Comparison of ENCODE assay signal across 10 cellular contexts in the genomic region with DNA sequence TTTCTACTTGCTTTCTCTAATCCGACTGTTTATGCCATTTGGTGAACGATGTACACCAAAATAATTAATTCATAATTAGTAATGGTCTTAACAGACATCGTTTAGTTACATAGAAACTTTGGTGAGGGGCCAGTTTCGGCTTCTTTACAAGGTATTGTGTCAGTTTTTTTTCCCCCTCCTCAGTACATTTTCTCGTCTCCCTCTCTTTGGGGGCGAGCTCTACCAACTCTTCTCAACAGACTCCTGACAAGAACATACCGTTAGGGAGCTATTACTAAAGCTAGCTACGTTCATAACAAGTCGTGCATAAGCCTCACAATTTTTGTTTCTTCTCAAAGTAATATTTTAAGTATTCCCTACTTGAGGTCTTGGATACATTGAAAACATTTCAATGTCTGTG. TPM values are rescaled to one million over a fixed set of nuclear protein-coding genes. Genes with fewer than 3 reads are reported as not detected.
A peak's percentile ranks its signal among the peaks of the same experiment; 100 is the strongest.
DNase-seq lines count a peak whose midpoint lies in the region; ATAC-seq, FAIRE-seq and TF ChIP-seq lines count a peak whose summit lies in the region.
"Had no signal": no experiment of that assay in that cellular context is flagged by ENCODE, and none has a peak within 500 bp of the region (broad histone marks: within the 10 kb centered on the region; RNA-seq: fewer than 3 reads in every experiment).

No MANE protein-coding gene starts in this region.

- H3K27ac Mint-ChIP-seq in activated naive CD4-positive, alpha-beta T cell treated with anti-CD3 and anti-CD28 coated beads for 36 hours = peak overlapping the region; percentile 96
- H3K27ac Mint-ChIP-seq in activated naive CD8-positive, alpha-beta T cell treated with anti-CD3 and anti-CD28 coated beads, Interleukin-2, amount 10 ng/mL, durations not matched to agents 7 days and 5 days = peak overlapping the region; percentile 99
- peak overlapping the region; percentile 98 for H3K27ac Mint-ChIP-seq in type B pancreatic cell

- ATAC-seq in activated naive CD8-positive, alpha-beta T cell treated with anti-CD3 and anti-CD28 coated beads, Interleukin-2, amount 10 ng/mL, durations not matched to agents 7 days and 5 days (ENCODE audit: low read depth) = no peak
- ATAC-seq in HepG2 = no peak

- DNase-seq in activated naive CD4-positive, alpha-beta T cell treated with anti-CD3 and anti-CD28 coated beads for 36 hours = no peak
- no peak for DNase-seq in activated naive CD4-positive, alpha-beta T cell treated with Interleukin-2 at 50 U/mL for 16 hours
- no peak for DNase-seq in activated naive CD8-positive, alpha-beta T cell treated with anti-CD3 and anti-CD28 coated beads, Interleukin-2, amount 10 ng/mL, durations not matched to agents 7 days and 5 days
- DNase-seq in HepG2 (ENCODE audit: low spot score) (no peak), type B pancreatic cell (ENCODE audit: extremely low spot score, unreplicated experiment) (no peak), NCI-H2029 treated with DMSO at 0.1 percent for 48 hours (lab: John Stamatoyannopoulos, UW) (no peak), NCI-H1048 (lab: John Stamatoyannopoulos, UW) (no peak), dedifferentiated amniotic fluid mesenchymal stem cell (ENCODE audit: extremely low spot score) (no peak)

- H2AFZ ChIP-seq in HepG2 (ENCODE audit: low read length) = no peak overlapping the region

- intact Hi-C loops in activated naive CD4-positive, alpha-beta T cell treated with anti-CD3 and anti-CD28 coated beads for 36 hours (cut with micrococcal nuclease) = loop anchor here (1.0 to 10.0 kb wide), 7 partner anchors 9 to 970 kb away; a partner anchor contains a TSS
- intact Hi-C loops in HepG2 (cut with micrococcal nuclease; ENCODE audit: unreplicated experiment) = loop anchor here (5.0 kb wide), 1 partner anchor 280 kb away; a partner anchor contains a TSS

- POLR2A ChIA-PET in activated naive CD8-positive, alpha-beta T cell treated with anti-CD3 and anti-CD28 coated beads, Interleukin-2, amount 10 ng/mL, durations not matched to agents 7 days and 5 days (lab: Charles Lee) = interaction anchor here (0.7 to 3.1 kb wide), 6 partner anchors 8 to 969 kb away, joined by 3 to 24 read pairs (median 10); a partner anchor contains a TSS
- POLR2A ChIA-PET in HepG2 (lab: Yijun Ruan, JAX) = interaction anchor here (0.6 to 2.6 kb wide), 3 partner anchors 63 to 935 kb away, joined by 5 to 17 read pairs (median 10); a partner anchor contains a TSS

- TF ChIP-seq RAD21 in HepG2 (CRISPR knock-in tag; IDR thresholded peaks at IDR 0.05) = no peak

- no peaks in the 10 kb centered on the region for H3K36me3 ChIP-seq in HepG2 (replicated peaks in 1 of 2; ENCODE audit: control insufficient read depth in 1 of 2, insufficient read depth in 2 of 2, low read length in 2 of 2)

- in situ Hi-C loops in HepG2 (cut with HindIII; ENCODE audit: extremely low pct_ligation_motif_present, low pct_unique_long_range_greater_than_20kb) = no loop called here

- no peaks in the 10 kb centered on the region; a peak in 1 of 5 replicates for H3K27me3 ChIP-seq in HepG2 (ENCODE audit: control insufficient read depth in 1 of 2, insufficient read depth in 2 of 2, low read length in 2 of 2)

- H3K4me3 Mint-ChIP-seq in activated naive CD4-positive, alpha-beta T cell treated with anti-CD3 and anti-CD28 coated beads for 36 hours = peak overlapping the region; percentile 96
- peak overlapping the region; percentile 91 for H3K4me3 Mint-ChIP-seq in activated naive CD8-positive, alpha-beta T cell treated with anti-CD3 and anti-CD28 coated beads, Interleukin-2, amount 10 ng/mL, durations not matched to agents 7 days and 5 days
- peak overlapping the region; percentile 98 for H3K4me3 Mint-ChIP-seq in type B pancreatic cell

- under 1% methylated on average over 9 of the region's 9 CpGs for WGBS in HepG2 (ENCODE audit: low lambda C conversion rate)

- no peaks in the 10 kb centered on the region for H3K9me3 Mint-ChIP-seq in activated naive CD4-positive, alpha-beta T cell treated with anti-CD3 and anti-CD28 coated beads for 36 hours
- H3K9me3 Mint-ChIP-seq in activated naive CD8-positive, alpha-beta T cell treated with anti-CD3 and anti-CD28 coated beads, Interleukin-2, amount 10 ng/mL, durations not matched to agents 7 days and 5 days = no peaks in the 10 kb centered on the region
- no peaks in the 10 kb centered on the region for H3K9me3 Mint-ChIP-seq in type B pancreatic cell

- TF ChIP-seq EP300 in HepG2 (IDR thresholded peaks at IDR 0.05; ENCODE audit: low read depth in 2 of 2, low read length in 2 of 2) = no peak
- no peak for TF ChIP-seq EP300 in HepG2 (CRISPR knock-in tag; IDR thresholded peaks at IDR 0.05; ENCODE audit: borderline replicate concordance)

- peaks cover 51% of the 10 kb centered on the region for H4K20me1 ChIP-seq in HepG2 (ENCODE audit: insufficient read depth, low read length)

- no TSS peak for BruUV-seq in HepG2 (replicated peaks; lab: Mats Ljungman, UMichigan)

- CTCF ChIA-PET in activated naive CD4-positive, alpha-beta T cell treated with anti-CD3 and anti-CD28 coated beads for 36 hours (lab: Charles Lee) = interaction anchor here (0.6 to 1.8 kb wide), 6 partner anchors 11 to 969 kb away, joined by 3 to 6 read pairs (median 3); a partner anchor contains a TSS
- CTCF ChIA-PET in HepG2 (lab: Yijun Ruan, JAX; ENCODE audit: low intra/inter-chr PET ratio, low total read pairs) = no interaction called here

- H3K4me3 ChIP-seq in HepG2 (replicated peaks in 1 of 3; ENCODE audit: insufficient read depth in 1 of 3, low read depth in 2 of 3, low read length in 3 of 3) = peak overlapping the region; percentile 83 to 92 (median 90); a peak in 5 of 6 replicates

- no peak for TF ChIP-seq CTCF in HepG2 (CRISPR knock-in tag; IDR thresholded peaks at IDR 0.05)
- no peak for TF ChIP-seq CTCF in type B pancreatic cell (conservative IDR thresholded peaks at IDR 0.05)

- H3K9ac ChIP-seq in HepG2 (ENCODE audit: insufficient read depth, low read depth, low read length) = peak overlapping the region; percentile 94

- peak overlapping the region; percentile 69 for H3K4me2 ChIP-seq in HepG2 (ENCODE audit: low read depth, low read length)

- no peak for FAIRE-seq in HepG2 (lab: Jason Lieb, UNC)
- FAIRE-seq: endometrium had no signal

- peaks cover 43% of the 10 kb centered on the region for H3K4me1 Mint-ChIP-seq in activated naive CD4-positive, alpha-beta T cell treated with anti-CD3 and anti-CD28 coated beads for 36 hours (ENCODE audit: low read depth)
- peaks cover 27% of the 10 kb centered on the region for H3K4me1 Mint-ChIP-seq in activated naive CD8-positive, alpha-beta T cell treated with anti-CD3 and anti-CD28 coated beads, Interleukin-2, amount 10 ng/mL, durations not matched to agents 7 days and 5 days
- H3K4me1 Mint-ChIP-seq in type B pancreatic cell (ENCODE audit: unreplicated experiment) = peaks cover 32% of the 10 kb centered on the region

- H3K9me3 ChIP-seq in HepG2 (ENCODE audit: low read length) = no peaks in the 10 kb centered on the region

- H3K27ac ChIP-seq in HepG2 (ENCODE audit: extremely low read length, insufficient read depth, low read length) = peak overlapping the region; percentile 89

- no peaks in the 10 kb centered on the region for H3K27me3 Mint-ChIP-seq in activated naive CD4-positive, alpha-beta T cell treated with anti-CD3 and anti-CD28 coated beads for 36 hours (ENCODE audit: low read depth)
- H3K27me3 Mint-ChIP-seq in activated naive CD8-positive, alpha-beta T cell treated with anti-CD3 and anti-CD28 coated beads, Interleukin-2, amount 10 ng/mL, durations not matched to agents 7 days and 5 days = no peaks in the 10 kb centered on the region
- no peaks in the 10 kb centered on the region for H3K27me3 Mint-ChIP-seq in type B pancreatic cell

- peaks cover 72% of the 10 kb centered on the region for H3K79me2 ChIP-seq in HepG2 (ENCODE audit: insufficient read depth, low read length)

- H3K4me1 ChIP-seq in HepG2 (ENCODE audit: insufficient read depth, low read length) = peaks cover 63% of the 10 kb centered on the region

- H3K36me3 Mint-ChIP-seq in activated naive CD4-positive, alpha-beta T cell treated with anti-CD3 and anti-CD28 coated beads for 36 hours (ENCODE audit: low read depth) = peaks cover 11% of the 10 kb centered on the region
- H3K36me3 Mint-ChIP-seq in activated naive CD8-positive, alpha-beta T cell treated with anti-CD3 and anti-CD28 coated beads, Interleukin-2, amount 10 ng/mL, durations not matched to agents 7 days and 5 days = peaks cover 3% of the 10 kb centered on the region
- H3K36me3 Mint-ChIP-seq in type B pancreatic cell = peaks cover 4% of the 10 kb centered on the region

- no peak for TF ChIP-seq POLR2A in HepG2 (IDR thresholded peaks at IDR 0.05; ENCODE audit: insufficient read depth in 1 of 2, low read depth in 2 of 2, low read length in 2 of 2)

RNA-seq across cellular contexts. Expression of a gene that starts 1.4 kb away (rescaled TPM):
- total RNA-seq in activated naive CD4-positive, alpha-beta T cell treated with anti-CD3 and anti-CD28 coated beads for 36 hours = 100 to 1,000 TPM; 173 to 180 TPM
- total RNA-seq in activated naive CD8-positive, alpha-beta T cell treated with anti-CD3 and anti-CD28 coated beads, Interleukin-2, amount 10 ng/mL, durations not matched to agents 7 days and 5 days = 100 to 1,000 TPM; 134 to 147 TPM
- total RNA-seq in HepG2 (2016; rRNA removed; fragmentation: Illumina TruSeq; extraction: Trizol) = 173 and 250 TPM in 2 replicates
- total RNA-seq in HepG2 (2016; cell fraction: cytosol; rRNA removed; fragmentation: Illumina TruSeq; extraction: Trizol; ENCODE audit: low read depth) = 14.1 and 18.4 TPM in 2 replicates
- total RNA-seq in HepG2 (2016; cell fraction: insoluble cytoplasmic fraction; rRNA removed; fragmentation: Illumina TruSeq; extraction: Trizol) = 173 and 234 TPM in 2 replicates
- 38.5 and 45.7 TPM in 2 replicates for total RNA-seq in HepG2 (2016; cell fraction: membrane; rRNA removed; fragmentation: Illumina TruSeq; extraction: Trizol)
- total RNA-seq in HepG2 (2016; cell fraction: nucleus; rRNA removed; fragmentation: Illumina TruSeq; extraction: Trizol) = 249 and 251 TPM in 2 replicates
- polyA plus RNA-seq in HepG2 (2011; rRNA removed) = 41.3 and 55.9 TPM in 2 replicates
- polyA plus RNA-seq in HepG2 (2011; cell fraction: cytosol; rRNA removed) = 8.6 and 12.8 TPM in 2 replicates
- 39.7 and 59.0 TPM in 2 replicates for polyA plus RNA-seq in HepG2 (2011; cell fraction: nucleus; rRNA removed)
- 63.0 and 109 TPM in 2 replicates for polyA plus RNA-seq in HepG2 (2012)
- polyA plus RNA-seq in HepG2 (2016; cell fraction: cytosol; fragmentation: Illumina TruSeq; extraction: Trizol; ENCODE audit: low read depth) = 3.4 and 3.6 TPM in 2 replicates
- polyA plus RNA-seq in HepG2 (2016; cell fraction: insoluble cytoplasmic fraction; fragmentation: Illumina TruSeq; extraction: Trizol; ENCODE audit: low read depth) = 156 and 157 TPM in 2 replicates
- polyA plus RNA-seq in HepG2 (2016; cell fraction: membrane; fragmentation: Illumina TruSeq; extraction: Trizol; ENCODE audit: low read depth) = 9.2 and 11.6 TPM in 2 replicates
- 227 and 232 TPM in 2 replicates for polyA plus RNA-seq in HepG2 (2016; cell fraction: nucleus; fragmentation: Illumina TruSeq; extraction: Trizol; ENCODE audit: insufficient read depth, low read depth)
- 58.3 and 119 TPM in 2 replicates for polyA minus RNA-seq in HepG2 (2011; rRNA and poly(A)+ RNA removed; ENCODE audit: low replicate concordance)
- 33.5 and 35.1 TPM in 2 replicates for polyA minus RNA-seq in HepG2 (2011; cell fraction: cytosol; rRNA and poly(A)+ RNA removed)
- 254 and 272 TPM in 2 replicates for polyA minus RNA-seq in HepG2 (2011; cell fraction: nucleus; rRNA and poly(A)+ RNA removed)
- total RNA-seq in type B pancreatic cell (ENCODE audit: low replicate concordance) = 85.7 and 129 TPM in 2 replicates

RNA-seq across cellular contexts. Expression of a gene that starts 39.3 kb away (rescaled TPM):
- total RNA-seq in activated naive CD4-positive, alpha-beta T cell treated with anti-CD3 and anti-CD28 coated beads for 36 hours = not detected
- total RNA-seq in activated naive CD8-positive, alpha-beta T cell treated with anti-CD3 and anti-CD28 coated beads, Interleukin-2, amount 10 ng/mL, durations not matched to agents 7 days and 5 days = not detected
- 10.3 and 10.4 TPM in 2 replicates for total RNA-seq in HepG2 (2016; rRNA removed; fragmentation: Illumina TruSeq; extraction: Trizol)
- total RNA-seq in HepG2 (2016; cell fraction: cytosol; rRNA removed; fragmentation: Illumina TruSeq; extraction: Trizol; ENCODE audit: low read depth) = 3.6 and 3.8 TPM in 2 replicates
- 10.3 and 10.5 TPM in 2 replicates for total RNA-seq in HepG2 (2016; cell fraction: insoluble cytoplasmic fraction; rRNA removed; fragmentation: Illumina TruSeq; extraction: Trizol)
- total RNA-seq in HepG2 (2016; cell fraction: membrane; rRNA removed; fragmentation: Illumina TruSeq; extraction: Trizol) = 12.0 and 13.5 TPM in 2 replicates
- 9.3 and 10.1 TPM in 2 replicates for total RNA-seq in HepG2 (2016; cell fraction: nucleus; rRNA removed; fragmentation: Illumina TruSeq; extraction: Trizol)
- polyA plus RNA-seq in HepG2 (2011; rRNA removed) = 3.7 and 8.4 TPM in 2 replicates
- polyA plus RNA-seq in HepG2 (2011; cell fraction: cytosol; rRNA removed) = 4.9 and 6.5 TPM in 2 replicates
- 8.2 and 13.0 TPM in 2 replicates for polyA plus RNA-seq in HepG2 (2011; cell fraction: nucleus; rRNA removed)
- 9.1 and 16.7 TPM in 2 replicates for polyA plus RNA-seq in HepG2 (2012)
- 4.6 and 5.9 TPM in 2 replicates for polyA plus RNA-seq in HepG2 (2016; cell fraction: cytosol; fragmentation: Illumina TruSeq; extraction: Trizol; ENCODE audit: low read depth)
- 13.7 and 14.1 TPM in 2 replicates for polyA plus RNA-seq in HepG2 (2016; cell fraction: insoluble cytoplasmic fraction; fragmentation: Illumina TruSeq; extraction: Trizol; ENCODE audit: low read depth)
- polyA plus RNA-seq in HepG2 (2016; cell fraction: membrane; fragmentation: Illumina TruSeq; extraction: Trizol; ENCODE audit: low read depth) = 12.2 and 13.8 TPM in 2 replicates
- 16.0 and 16.8 TPM in 2 replicates for polyA plus RNA-seq in HepG2 (2016; cell fraction: nucleus; fragmentation: Illumina TruSeq; extraction: Trizol; ENCODE audit: insufficient read depth, low read depth)
- 26.7 TPM in 1 of 2 replicates, not detected in the other for polyA minus RNA-seq in HepG2 (2011; rRNA and poly(A)+ RNA removed; ENCODE audit: low replicate concordance)
- polyA minus RNA-seq in HepG2 (2011; cell fraction: cytosol; rRNA and poly(A)+ RNA removed) = 5.5 and 9.2 TPM in 2 replicates
- polyA minus RNA-seq in HepG2 (2011; cell fraction: nucleus; rRNA and poly(A)+ RNA removed) = 10.3 and 15.8 TPM in 2 replicates
- 0.12 and 0.58 TPM in 2 replicates for total RNA-seq in type B pancreatic cell (ENCODE audit: low replicate concordance)
- total RNA-seq: subcutaneous adipose tissue had no signal
